Comparison of ENCODE assay signal across 8 cellular contexts in the genomic region with DNA sequence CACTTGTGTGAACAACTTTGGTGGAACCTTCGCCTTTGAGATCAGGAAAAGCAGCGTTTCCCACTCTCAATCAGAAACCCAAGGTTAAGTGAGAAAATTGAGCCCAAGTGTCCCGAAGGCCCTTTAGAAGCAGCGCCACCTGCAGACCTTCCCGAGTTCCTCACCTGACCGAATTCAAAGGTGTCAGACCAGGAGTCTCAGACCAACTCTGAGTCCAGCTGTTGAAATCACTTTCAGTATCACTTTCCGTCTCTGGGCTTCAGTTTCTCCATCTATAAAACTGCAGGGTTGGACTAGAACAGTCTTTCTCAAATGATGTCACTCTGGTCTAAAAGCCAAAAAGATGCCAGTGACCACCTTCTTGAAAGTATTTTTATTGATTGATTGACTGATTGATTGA. TPM values are rescaled to one million over a fixed set of nuclear protein-coding genes. Genes with fewer than 3 reads are reported as not detected.
A peak's percentile ranks its signal among the peaks of the same experiment; 100 is the strongest.
DNase-seq lines count a peak whose midpoint lies in the region; ATAC-seq, FAIRE-seq and TF ChIP-seq lines count a peak whose summit lies in the region.

No MANE protein-coding gene starts in this region.

- WGBS in gastroesophageal sphincter (ENCODE audit: low coverage in 1 of 2), 2 donors: 32 to 36% methylated on average over 6 to 7 of the region's 7 CpGs

- H3K27ac ChIP-seq in astrocyte (ENCODE audit: low read depth, low read length): no peak overlapping the region
- no peak overlapping the region for H3K27ac ChIP-seq in gastroesophageal sphincter

- H3K36me3 ChIP-seq in astrocyte (ENCODE audit: insufficient read depth, low read length) (no peaks in the 10 kb centered on the region), gastroesophageal sphincter (no peaks in the 10 kb centered on the region)

- peak; percentile 92 for ATAC-seq in GM21529 (IDR thresholded peaks at IDR 0.05; ENCODE audit: unreplicated experiment)
- ATAC-seq in HG03565 (IDR thresholded peaks at IDR 0.05; ENCODE audit: unreplicated experiment): peak; percentile 89
- no peak for ATAC-seq in gastroesophageal sphincter

- H3K9ac ChIP-seq in astrocyte (ENCODE audit: low read length): no peak overlapping the region

- TF ChIP-seq POLR2A in gastroesophageal sphincter (IDR thresholded peaks at IDR 0.05): no peak

- H3K36me3 Mint-ChIP-seq in astrocyte (ENCODE audit: low read depth, unreplicated experiment) (peaks cover 2% of the 10 kb centered on the region), progenitor cell of endocrine pancreas (ENCODE audit: insufficient read depth) (no peaks in the 10 kb centered on the region)

- H3K27me3 Mint-ChIP-seq in astrocyte (ENCODE audit: low read depth, unreplicated experiment) (peaks cover 21% of the 10 kb centered on the region), progenitor cell of endocrine pancreas (peaks cover 5% of the 10 kb centered on the region)

- H3K27me3 ChIP-seq in astrocyte (ENCODE audit: insufficient read depth, low read length) (peaks cover 3% of the 10 kb centered on the region), gastroesophageal sphincter (no peaks in the 10 kb centered on the region)

- H2AFZ ChIP-seq in astrocyte (ENCODE audit: low read depth, low read length): no peak overlapping the region

- H3K27ac Mint-ChIP-seq in astrocyte (ENCODE audit: unreplicated experiment) (no peak overlapping the region), progenitor cell of endocrine pancreas (no peak overlapping the region)

- H4K20me1 ChIP-seq in astrocyte (ENCODE audit: insufficient read depth, low read length): no peaks in the 10 kb centered on the region

- TF ChIP-seq CTCF in astrocyte (IDR thresholded peaks at IDR 0.05; ENCODE audit: insufficient read depth, low read depth, low read length) (peak; percentile 19), progenitor cell of endocrine pancreas (IDR thresholded peaks at IDR 0.05; ENCODE audit: unreplicated experiment) (peak; percentile 54), gastroesophageal sphincter (IDR thresholded peaks at IDR 0.05) (no peak)

- H3K9me3 Mint-ChIP-seq in astrocyte (ENCODE audit: unreplicated experiment) (no peaks in the 10 kb centered on the region), progenitor cell of endocrine pancreas (ENCODE audit: low read depth) (no peaks in the 10 kb centered on the region)

- TF ChIP-seq EP300 in gastroesophageal sphincter (IDR thresholded peaks at IDR 0.05): no peak

- no peak for FAIRE-seq in astrocyte (lab: Jason Lieb, UNC)

- H3K4me1 Mint-ChIP-seq in astrocyte (ENCODE audit: low read depth, unreplicated experiment): no peaks in the 10 kb centered on the region
- H3K4me1 Mint-ChIP-seq in progenitor cell of endocrine pancreas (ENCODE audit: low read depth): peaks cover 8% of the 10 kb centered on the region

- H3K4me3 Mint-ChIP-seq in astrocyte (ENCODE audit: unreplicated experiment) (no peak overlapping the region), progenitor cell of endocrine pancreas (ENCODE audit: low read depth) (no peak overlapping the region)

- H3K4me2 ChIP-seq in astrocyte (ENCODE audit: low read length): no peak overlapping the region

- DNase-seq in NCI-H82 (lab: John Stamatoyannopoulos, UW) (peak; percentile 21), NCI-H82 treated with DMSO at 0.1 percent for 48 hours (lab: John Stamatoyannopoulos, UW; ENCODE audit: unreplicated experiment) (no peak), astrocyte (ENCODE audit: low read depth) (no peak), progenitor cell of endocrine pancreas (ENCODE audit: low spot score, unreplicated experiment) (no peak), AG20443 (ENCODE audit: low spot score) (no peak)

- no peaks in the 10 kb centered on the region for H3K9me3 ChIP-seq in astrocyte (ENCODE audit: insufficient read depth, low read depth, low read length)
- H3K9me3 ChIP-seq in gastroesophageal sphincter: no peaks in the 10 kb centered on the region

- H3K4me1 ChIP-seq in astrocyte (ENCODE audit: insufficient read depth, low read length) (no peaks in the 10 kb centered on the region), gastroesophageal sphincter (no peaks in the 10 kb centered on the region)

- H3K4me3 ChIP-seq in astrocyte (ENCODE audit: insufficient read depth, low read depth, low read length) (no peak overlapping the region), gastroesophageal sphincter (no peak overlapping the region)

- no peaks in the 10 kb centered on the region for H3K79me2 ChIP-seq in astrocyte (ENCODE audit: insufficient read depth, low read length)

RNA-seq across cellular contexts. Expression of gene GRHPR, which starts 31.7 kb away (rescaled TPM):
- total RNA-seq in astrocyte (82.1 and 88.1 TPM in 2 replicates), progenitor cell of endocrine pancreas (98.0 and 101 TPM in 2 replicates), gastroesophageal sphincter (100 to 1,000 TPM; 119 to 144 (median 134) TPM)

Comparison
In these comparisons a context has a peak if more than half of its experiments do, and no peak if none do; other contexts are left out.
1. CTCF ChIP-seq: peak in astrocyte (single experiment) and progenitor cell of endocrine pancreas (single experiment); none in gastroesophageal sphincter (0 of 4).